In genomic region chr5:40591727-40592396, GRCh38 we compare ENCODE assay signal across 8 cellular contexts.
DNase-seq lines count a peak whose midpoint lies in the region; ATAC-seq and TF ChIP-seq lines count a peak whose summit lies in the region.
"Not testable (repeated sequence)": the region's sequence is repeated elsewhere in the genome, so short reads cannot be mapped to it uniquely, and the experiment has no call there.

No MANE protein-coding gene starts in this region.

- peaks cover 13% of the 10 kb centered on the region for H3K4me1 Mint-ChIP-seq in CD14-positive monocyte
- H3K4me1 Mint-ChIP-seq in dendritic cell treated with granulocyte-macrophage colony-stimulating factor and Interleukin-4, amounts not matched to agents 40 ng/mL and 50 ng/mL, for 4 days (ENCODE audit: low read depth), result peaks cover 18% of the 10 kb centered on the region

- intact Hi-C loops in CD14-positive monocyte (cut with micrococcal nuclease); dendritic cell treated with granulocyte-macrophage colony-stimulating factor and Interleukin-4, amounts not matched to agents 40 ng/mL and 50 ng/mL, for 4 days (cut with micrococcal nuclease): not testable (repeated sequence)

- ATAC-seq in GM18867 (IDR thresholded peaks at IDR 0.05; ENCODE audit: unreplicated experiment) (peak; percentile 96), HG02678 (IDR thresholded peaks at IDR 0.05; ENCODE audit: unreplicated experiment) (peak; percentile 91), HG03108 (IDR thresholded peaks at IDR 0.05; ENCODE audit: unreplicated experiment) (peak; percentile 87)

- not testable (repeated sequence) for H3K9me3 Mint-ChIP-seq in CD14-positive monocyte; dendritic cell treated with granulocyte-macrophage colony-stimulating factor and Interleukin-4, amounts not matched to agents 40 ng/mL and 50 ng/mL, for 4 days

- not testable (repeated sequence) for H3K27me3 Mint-ChIP-seq in CD14-positive monocyte (ENCODE audit: low read depth in 3 of 3); dendritic cell treated with granulocyte-macrophage colony-stimulating factor and Interleukin-4, amounts not matched to agents 40 ng/mL and 50 ng/mL, for 4 days

- TF ChIP-seq CTCF in CD14-positive monocyte (IDR thresholded peaks at IDR 0.05); GM20000 (IDR thresholded peaks at IDR 0.05; ENCODE audit: extremely low read depth, missing control alignments): not testable (repeated sequence)

- DNase-seq in CD14-positive monocyte (ENCODE audit: low spot score), result not testable (repeated sequence)
- DNase-seq in GM20000 (ENCODE audit: low spot score), result peak; percentile 10
- DNase-seq in KBM-7, result peak; percentile 47
- peak; percentile 16 for DNase-seq in SKM-1 treated with dmso at 0.1 percent for 144 hours (lab: John Stamatoyannopoulos, UW; ENCODE audit: unreplicated experiment)

- in situ Hi-C loops in KBM-7 (cut with MboI; ENCODE audit: low pct_unique_long_range_greater_than_20kb, low sequenced_read_pairs), result not testable (repeated sequence)

- H3K4me3 Mint-ChIP-seq in CD14-positive monocyte; dendritic cell treated with granulocyte-macrophage colony-stimulating factor and Interleukin-4, amounts not matched to agents 40 ng/mL and 50 ng/mL, for 4 days: not testable (repeated sequence)

- H3K36me3 Mint-ChIP-seq in CD14-positive monocyte; dendritic cell treated with granulocyte-macrophage colony-stimulating factor and Interleukin-4, amounts not matched to agents 40 ng/mL and 50 ng/mL, for 4 days (ENCODE audit: low read depth): not testable (repeated sequence)

- peak overlapping the region; percentile 30 to 83 (median 71) for H3K27ac Mint-ChIP-seq in CD14-positive monocyte
- H3K27ac Mint-ChIP-seq in dendritic cell treated with granulocyte-macrophage colony-stimulating factor and Interleukin-4, amounts not matched to agents 40 ng/mL and 50 ng/mL, for 4 days, result peak overlapping the region; percentile 43
